In the genomic region with DNA sequence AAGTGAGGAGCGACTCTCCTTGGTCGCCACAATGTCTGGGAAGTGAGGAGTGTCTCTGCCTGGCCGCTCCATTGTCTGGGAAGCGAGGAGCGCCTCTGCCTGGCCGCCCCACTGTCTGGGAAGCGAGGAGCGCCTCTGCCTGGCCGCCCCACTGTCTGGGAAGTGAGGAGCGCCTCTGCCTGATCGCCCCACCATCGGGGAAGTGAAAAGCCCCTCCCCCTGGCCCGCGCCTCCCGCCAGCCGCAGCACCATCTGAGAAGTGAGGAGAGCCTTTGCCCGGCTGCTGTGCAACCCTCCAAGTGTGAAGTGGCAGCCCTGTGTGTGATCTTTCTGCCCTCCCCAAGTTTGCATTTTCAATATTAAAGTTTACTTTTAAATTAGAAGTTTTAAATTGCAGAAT, we compare ENCODE assay signal across 27 cellular contexts.
"Had no signal": no experiment of that assay in that cellular context is flagged by ENCODE, and none has a peak within 500 bp of the region (broad histone marks: within the 10 kb centered on the region; RNA-seq: fewer than 3 reads in every experiment).

No MANE protein-coding gene starts in this region.

- H3K4me1 ChIP-seq: ascending aorta, breast epithelium, colonic mucosa, gastroesophageal sphincter had no signal

- H3K36me3 ChIP-seq: ascending aorta, breast epithelium, cardiac muscle cell, colonic mucosa, esophagus squamous epithelium, gastroesophageal sphincter had no signal

- H3K36me3 Mint-ChIP-seq: activated CD4-positive, alpha-beta memory T cell treated with anti-CD3 and anti-CD28 coated beads for 36 hours; brain had no signal

- H3K27me3 ChIP-seq: ascending aorta, breast epithelium, cardiac muscle cell, colonic mucosa, esophagus squamous epithelium, gastroesophageal sphincter had no signal

- H3K4me1 Mint-ChIP-seq: brain had no signal

- H3K4me3 Mint-ChIP-seq: activated CD4-positive, alpha-beta memory T cell treated with anti-CD3 and anti-CD28 coated beads for 36 hours; activated CD4-positive, alpha-beta T cell treated with anti-CD3 and anti-CD28 coated beads, Interleukin-2, amount 10 ng/mL, durations not matched to agents 24 days and 14 days; activated CD8-positive, alpha-beta memory T cell treated with anti-CD3 and anti-CD28 coated beads, Interleukin-2, amount 10 ng/mL, durations not matched to agents 7 days and 5 days; activated CD8-positive, alpha-beta T cell treated with anti-CD3 and anti-CD28 coated beads, Interleukin-2, amount 10 ng/mL, durations not matched to agents 7 days and 5 days; activated naive CD4-positive, alpha-beta T cell treated with anti-CD3 and anti-CD28 coated beads, Interleukin-2, amount 10 ng/mL, durations not matched to agents 7 days and 5 days; activated naive CD8-positive, alpha-beta T cell treated with anti-CD3 and anti-CD28 coated beads, Interleukin-2, amount 10 ng/mL, durations not matched to agents 7 days and 5 days; activated T-cell treated with anti-CD3 and anti-CD28 coated beads, Interleukin-2, amount 50 U/mL, for 24 hours; activated T-cell treated with anti-CD3 and anti-CD28 coated beads, Interleukin-2, amount 50 U/mL, for 72 hours; brain had no signal

- H3K9me3 Mint-ChIP-seq: activated naive CD4-positive, alpha-beta T cell treated with anti-CD3 and anti-CD28 coated beads, Interleukin-2, amount 10 ng/mL, durations not matched to agents 7 days and 5 days; activated naive CD8-positive, alpha-beta T cell treated with anti-CD3 and anti-CD28 coated beads, Interleukin-2, amount 10 ng/mL, durations not matched to agents 7 days and 5 days had no signal

- H3K27ac ChIP-seq: ascending aorta, breast epithelium, cardiac muscle cell, colonic mucosa, epithelial cell of prostate, esophagus squamous epithelium, gastroesophageal sphincter had no signal

- H3K27me3 Mint-ChIP-seq: activated CD4-positive, alpha-beta memory T cell treated with anti-CD3 and anti-CD28 coated beads for 36 hours; activated T-cell treated with anti-CD3 and anti-CD28 coated beads, Interleukin-2, amount 50 U/mL, for 24 hours; brain had no signal

- H3K4me3 ChIP-seq: ascending aorta, breast epithelium, cardiac muscle cell, colonic mucosa, esophagus squamous epithelium, gastroesophageal sphincter had no signal

- H3K27ac Mint-ChIP-seq: activated CD4-positive, alpha-beta memory T cell treated with anti-CD3 and anti-CD28 coated beads for 36 hours; activated CD4-positive, alpha-beta T cell treated with anti-CD3 and anti-CD28 coated beads, Interleukin-2, amount 10 ng/mL, durations not matched to agents 24 days and 14 days; activated CD8-positive, alpha-beta memory T cell treated with anti-CD3 and anti-CD28 coated beads, Interleukin-2, amount 10 ng/mL, durations not matched to agents 7 days and 5 days; activated CD8-positive, alpha-beta T cell treated with anti-CD3 and anti-CD28 coated beads, Interleukin-2, amount 10 ng/mL, durations not matched to agents 7 days and 5 days; activated naive CD4-positive, alpha-beta T cell treated with anti-CD3 and anti-CD28 coated beads, Interleukin-2, amount 10 ng/mL, durations not matched to agents 7 days and 5 days; activated naive CD4-positive, alpha-beta T cell treated with anti-CD3 and anti-CD28 coated beads, Interleukin-2, amount 50 U/mL, for 72 hours; activated T-cell treated with anti-CD3 and anti-CD28 coated beads, Interleukin-2, amount 50 U/mL, for 24 hours; activated T-cell treated with anti-CD3 and anti-CD28 coated beads, Interleukin-2, amount 50 U/mL, for 72 hours; brain had no signal

- DNase-seq: activated CD4-positive, alpha-beta memory T cell treated with anti-CD3 and anti-CD28 coated beads for 36 hours; activated CD4-positive, alpha-beta T cell treated with anti-CD3 and anti-CD28 coated beads for 1 hour; activated CD4-positive, alpha-beta T cell treated with anti-CD3 and anti-CD28 coated beads, Interleukin-2, amount 10 ng/mL, durations not matched to agents 24 days and 14 days; activated CD8-positive, alpha-beta memory T cell treated with anti-CD3 and anti-CD28 coated beads, Interleukin-2, amount 10 ng/mL, durations not matched to agents 7 days and 5 days; activated CD8-positive, alpha-beta memory T cell treated with anti-CD3 and anti-CD28 coated beads, Interleukin-2, amount 50 U/mL, for 4 hours; activated CD8-positive, alpha-beta T cell treated with anti-CD3 and anti-CD28 coated beads, Interleukin-2, amount 10 ng/mL, durations not matched to agents 7 days and 5 days; activated gamma-delta T cell; activated naive CD4-positive, alpha-beta T cell; activated naive CD4-positive, alpha-beta T cell treated with anti-CD3 and anti-CD28 coated beads, Interleukin-2, amount 10 ng/mL, durations not matched to agents 7 days and 5 days; activated naive CD8-positive, alpha-beta T cell treated with anti-CD3 and anti-CD28 coated beads, Interleukin-2, amount 10 ng/mL, durations not matched to agents 7 days and 5 days; activated T-cell treated with anti-CD3 and anti-CD28 coated beads for 4 hours; activated T-cell treated with anti-CD3 and anti-CD28 coated beads, Interleukin-2, amount 50 U/mL, for 24 hours; activated T-cell treated with anti-CD3 and anti-CD28 coated beads, Interleukin-2, amount 50 U/mL, for 72 hours; central memory CD4-positive, alpha-beta T cell; cerebellar nuclear complex; colonic mucosa; effector CD8-positive, alpha-beta T cell; esophagus squamous epithelium; foreskin melanocyte; T-helper 2 cell had no signal

- ATAC-seq: activated CD8-positive, alpha-beta memory T cell treated with anti-CD3 and anti-CD28 coated beads, Interleukin-2, amount 10 ng/mL, durations not matched to agents 7 days and 5 days; activated CD8-positive, alpha-beta T cell treated with anti-CD3 and anti-CD28 coated beads, Interleukin-2, amount 10 ng/mL, durations not matched to agents 7 days and 5 days; activated naive CD4-positive, alpha-beta T cell treated with anti-CD3 and anti-CD28 coated beads, Interleukin-2, amount 50 U/mL, for 72 hours; activated T-cell treated with anti-CD3 and anti-CD28 coated beads, Interleukin-2, amount 50 U/mL, for 72 hours; gastroesophageal sphincter had no signal

- H3K9me3 ChIP-seq: colonic mucosa, esophagus squamous epithelium, gastroesophageal sphincter had no signal
